In the genomic region with DNA sequence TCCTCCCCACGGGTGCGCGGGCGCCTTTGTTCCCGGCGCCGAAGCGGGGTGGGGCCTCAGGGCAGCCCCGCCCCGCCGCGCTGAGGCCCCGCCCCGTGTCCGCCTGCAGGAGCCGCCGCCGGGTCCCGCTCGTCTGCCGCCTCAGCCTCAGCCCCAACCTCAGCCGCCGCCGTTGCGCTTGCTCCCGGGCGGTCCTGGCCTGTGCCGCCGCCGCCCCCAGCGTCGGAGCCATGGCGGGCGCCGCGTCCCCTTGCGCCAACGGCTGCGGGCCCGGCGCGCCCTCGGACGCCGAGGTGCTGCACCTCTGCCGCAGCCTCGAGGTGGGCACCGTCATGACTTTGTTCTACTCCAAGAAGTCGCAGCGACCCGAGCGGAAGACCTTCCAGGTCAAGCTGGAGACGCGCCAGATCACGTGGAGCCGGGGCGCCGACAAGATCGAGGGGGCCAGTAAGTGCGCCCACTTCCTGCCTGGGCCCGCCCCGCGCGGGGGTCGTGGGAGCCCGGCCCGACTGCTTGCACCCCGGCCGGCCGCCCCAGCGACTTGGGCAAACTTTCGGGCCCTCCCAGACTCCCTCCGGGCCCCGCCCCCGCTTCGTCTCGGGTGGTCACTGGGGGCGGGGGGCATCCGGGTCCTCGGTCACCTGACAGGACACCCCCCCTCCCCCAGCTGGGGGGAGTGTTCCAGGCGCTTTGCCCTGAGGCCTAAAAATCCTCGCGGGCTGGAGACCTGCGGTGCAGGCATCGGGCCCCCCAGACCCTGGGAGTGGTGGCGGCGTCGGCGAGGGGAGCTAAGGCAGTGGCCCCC, we compare ENCODE assay signal across 8 cellular contexts. TPM values are rescaled to one million over a fixed set of nuclear protein-coding genes. Genes with fewer than 3 reads are reported as not detected.
DNase-seq lines count a peak whose midpoint lies in the region; ATAC-seq and TF ChIP-seq lines count a peak whose summit lies in the region.

Gene PLCG1, plus strand, starts transcription at position 132 of the 805 bp plus-strand sequence. Its CDS starts 99 bp downstream, at position 231.

- no peaks in the 10 kb centered on the region for H3K9me3 ChIP-seq in CD8-positive, alpha-beta T cell (ENCODE audit: low read length)
- H3K9me3 ChIP-seq in OCI-LY3 (ENCODE audit: insufficient read depth, low read length) (no peaks in the 10 kb centered on the region), mucosa of stomach (ENCODE audit: control insufficient read depth, low read length) (no peaks in the 10 kb centered on the region)

- no peaks in the 10 kb centered on the region for H3K9me3 Mint-ChIP-seq in CD8-positive, alpha-beta T cell

- peaks cover 64% of the 10 kb centered on the region for H3K4me1 ChIP-seq in CD8-positive, alpha-beta T cell (ENCODE audit: insufficient read depth, low read length)
- H3K4me1 ChIP-seq in OCI-LY3 (ENCODE audit: low read length) (peaks cover 67% of the 10 kb centered on the region), mucosa of stomach (ENCODE audit: control insufficient read depth, insufficient read depth, low read length) (peaks cover 23% of the 10 kb centered on the region)

- peak; percentile 54 to 86 (median 73) for DNase-seq in CD8-positive, alpha-beta T cell
- DNase-seq in HT1080 (ENCODE audit: low read depth), result peak; percentile 76
- peak; percentile 79 for DNase-seq in activated T-cell treated with anti-CD3 and anti-CD28 coated beads for 48 hours (ENCODE audit: low read depth)
- peak; percentile 83 to 89 for DNase-seq in erythroblast (lab: John Stamatoyannopoulos, UW)
- peak; percentile 81 for DNase-seq in stimulated activated CD8-positive, alpha-beta memory T cell treated with anti-CD3 and anti-CD28 coated beads, Interleukin-4, amount 100 ng/mL, for 48 hours

- H3K4me2 ChIP-seq in OCI-LY3 (ENCODE audit: low read length), result peak within 1 kb of the TSS; percentile 93

- H3K36me3 Mint-ChIP-seq in CD8-positive, alpha-beta T cell, result peaks cover 19% of the 10 kb centered on the region

- H3K4me3 ChIP-seq in CD8-positive, alpha-beta T cell (ENCODE audit: low read depth, low read length), result peak within 1 kb of the TSS; percentile 72
- H3K4me3 ChIP-seq in OCI-LY3 (ENCODE audit: low read length), result peak within 1 kb of the TSS; percentile 82
- peak within 1 kb of the TSS; percentile 41 for H3K4me3 ChIP-seq in mucosa of stomach (ENCODE audit: low read length)

- POLR2A ChIA-PET in CD8-positive, alpha-beta T cell (lab: Charles Lee), result interaction anchor here (0.9 to 14.1 kb wide), 5 partner anchors 9 to 181 kb away, joined by 3 to 317 read pairs (median 9); partner anchors contain the start of gene ZHX3

- peaks cover 69% of the 10 kb centered on the region for H3K4me1 Mint-ChIP-seq in CD8-positive, alpha-beta T cell (ENCODE audit: low read depth)

- no peaks in the 10 kb centered on the region for H3K36me3 ChIP-seq in CD8-positive, alpha-beta T cell (ENCODE audit: insufficient read depth, low read length)
- H3K36me3 ChIP-seq in OCI-LY3 (replicated peaks; ENCODE audit: low read depth, low read length) (no peaks in the 10 kb centered on the region), mucosa of stomach (ENCODE audit: control insufficient read depth, insufficient read depth, low read length) (no peaks in the 10 kb centered on the region)

- peak within 1 kb of the TSS; percentile 92 for H3K4me3 Mint-ChIP-seq in CD8-positive, alpha-beta T cell

- peak within 1 kb of the TSS; percentile 93 for H3K27ac Mint-ChIP-seq in CD8-positive, alpha-beta T cell

- H2AFZ ChIP-seq in OCI-LY3 (ENCODE audit: low read depth, low read length), result peak within 1 kb of the TSS; percentile 80

- CTCF ChIA-PET in CD8-positive, alpha-beta T cell (lab: Charles Lee), result interaction anchor here (1.6 to 9.7 kb wide), 6 partner anchors 10 to 205 kb away, joined by 7 to 165 read pairs (median 99); partner anchors contain the start of gene LPIN3

- H3K27me3 Mint-ChIP-seq in CD8-positive, alpha-beta T cell (ENCODE audit: low read depth), result no peaks in the 10 kb centered on the region

- H3K9ac ChIP-seq in OCI-LY3 (ENCODE audit: low read length), result peak within 1 kb of the TSS; percentile 81
- peak within 1 kb of the TSS; percentile 78 for H3K9ac ChIP-seq in mucosa of stomach (ENCODE audit: low read length)

- peaks cover 53% of the 10 kb centered on the region for H3K79me2 ChIP-seq in OCI-LY3 (ENCODE audit: low read length)

- peaks cover 44% of the 10 kb centered on the region for H4K20me1 ChIP-seq in OCI-LY3 (ENCODE audit: insufficient read depth, low read length)

- intact Hi-C loops in CD8-positive, alpha-beta T cell (cut with DNase I, micrococcal nuclease), result loop anchor here (1.0 to 10.0 kb wide), 8 partner anchors 20 to 555 kb away; partner anchors contain the start of genes CHD6 (in 2 of the 2), TOP1 (in 2 of the 2) and ZHX3 (in 2 of the 2)

- no peaks in the 10 kb centered on the region for H3K27me3 ChIP-seq in CD8-positive, alpha-beta T cell (ENCODE audit: insufficient read depth, low read length)
- no peaks in the 10 kb centered on the region for H3K27me3 ChIP-seq in OCI-LY3 (ENCODE audit: low read depth, low read length)
- no peaks in the 10 kb centered on the region for H3K27me3 ChIP-seq in mucosa of stomach (ENCODE audit: control insufficient read depth, insufficient read depth, low read length)

- no peak for TF ChIP-seq CTCF in CD8-positive, alpha-beta T cell (IDR thresholded peaks at IDR 0.05)
- TF ChIP-seq CTCF in OCI-LY3 (IDR thresholded peaks at IDR 0.05; ENCODE audit: low read depth, low read length), result no peak

- ATAC-seq in CD8-positive, alpha-beta T cell, result peak; percentile 70
- ATAC-seq in GM19468 (IDR thresholded peaks at IDR 0.05; ENCODE audit: extremely low read depth, unreplicated experiment), result peak; percentile 24

- H3K27ac ChIP-seq in CD8-positive, alpha-beta T cell (ENCODE audit: low read depth, low read length), result peak within 1 kb of the TSS; percentile 60
- peak within 1 kb of the TSS; percentile 51 for H3K27ac ChIP-seq in OCI-LY3 (ENCODE audit: low read length)

- TF ChIP-seq POLR2A in erythroblast (IDR thresholded peaks at IDR 0.05; ENCODE audit: low read length), result no peak

RNA-seq across cellular contexts. Expression of gene PLCG1, which starts in this region (rescaled TPM):
- total RNA-seq in CD8-positive, alpha-beta T cell, result 100 to 1,000 TPM; 335 to 366 TPM
- 55.5 and 72.1 TPM in 2 replicates for total RNA-seq in HT1080 (2014; rRNA removed; shearing (Covaris generic))
- 28.9 and 29.5 TPM in 2 replicates for polyA plus RNA-seq in HT1080 (2015; cell fraction: cytosol; rRNA removed)
- 186 and 188 TPM in 2 replicates for polyA plus RNA-seq in HT1080 (2015; cell fraction: nucleus; rRNA removed)

Comparison
In these comparisons a context has a peak if more than half of its experiments do, and no peak if none do; other contexts are left out.
1. Peak in every context shown above with its lines: DNase-seq, ATAC-seq, H3K4me3 ChIP-seq and H3K27ac ChIP-seq.